ENCODE assay signal across 9 cellular contexts in genomic region chr17:5526821-5527598, GRCh38. TPM values are rescaled to one million over a fixed set of nuclear protein-coding genes. Genes with fewer than 3 reads are reported as not detected.
DNase-seq lines count a peak whose midpoint lies in the region; ATAC-seq and TF ChIP-seq lines count a peak whose summit lies in the region.
"Had no signal": no experiment of that assay in that cellular context is flagged by ENCODE, and none has a peak within 500 bp of the region (broad histone marks: within the 10 kb centered on the region; RNA-seq: fewer than 3 reads in every experiment).

No MANE protein-coding gene starts in this region.

- peak overlapping the region in 1 of 2 donors; percentile 33 for H3K4me3 Mint-ChIP-seq in activated T-cell treated with anti-CD3 and anti-CD28 coated beads, Interleukin-2, amount 50 U/mL, for 72 hours

- H3K4me1 ChIP-seq in uterus = no peaks in the 10 kb centered on the region
- H3K4me1 ChIP-seq: thyroid gland had no signal

- peaks cover 3 to 4% of the 10 kb centered on the region in 2 donors for H3K36me3 Mint-ChIP-seq in activated T-cell treated with anti-CD3 and anti-CD28 coated beads, Interleukin-2, amount 50 U/mL, for 72 hours (ENCODE audit: insufficient read depth in 2 of 2)

- H3K27ac Mint-ChIP-seq in activated T-cell treated with anti-CD3 and anti-CD28 coated beads, Interleukin-2, amount 50 U/mL, for 72 hours = peak overlapping the region; percentile 67

- H3K36me3 ChIP-seq in uterus = no peaks in the 10 kb centered on the region

- no peaks in the 10 kb centered on the region for H3K27me3 ChIP-seq in uterus
- H3K27me3 ChIP-seq: thyroid gland had no signal

- TF ChIP-seq POLR2A in uterus (IDR thresholded peaks at IDR 0.05) = no peak

- ATAC-seq in activated T-cell treated with anti-CD3 and anti-CD28 coated beads, Interleukin-2, amount 50 U/mL, for 72 hours (replicated peaks in 1 of 2) = peak; percentile 99
- ATAC-seq in GM19397 (IDR thresholded peaks at IDR 0.05; ENCODE audit: unreplicated experiment) = no peak

- DNase-seq in GM12865 (ENCODE audit: low read depth) = peak; percentile 2
- DNase-seq in NCI-H2196 treated with DMSO at 0.1 percent for 48 hours (lab: John Stamatoyannopoulos, UW; ENCODE audit: unreplicated experiment) = peak; percentile 1
- DNase-seq in activated T-cell treated with anti-CD3 and anti-CD28 coated beads, Interleukin-2, amount 50 U/mL, for 72 hours = peak; percentile 74 to 83
- DNase-seq in globus pallidus (ENCODE audit: low spot score) = peak; percentile 90
- DNase-seq in posterior vena cava (ENCODE audit: low spot score) = peak; percentile 86
- DNase-seq in uterus = peak; percentile 74 to 85
- DNase-seq in HuH-7.5 (ENCODE audit: low spot score) = no peak

- intact Hi-C loops in posterior vena cava (cut with DNase I) = no loop called here
- intact Hi-C loops in uterus (cut with DNase I; ENCODE audit: low total_unique reads) = no loop called here

- H3K4me3 ChIP-seq in GM12865 (ENCODE audit: low read depth, low read length) (no peak overlapping the region), uterus (no peak overlapping the region)
- H3K4me3 ChIP-seq: thyroid gland had no signal

- no peaks in the 10 kb centered on the region for H3K27me3 Mint-ChIP-seq in activated T-cell treated with anti-CD3 and anti-CD28 coated beads, Interleukin-2, amount 50 U/mL, for 72 hours (ENCODE audit: low read depth)

- H3K9me3 ChIP-seq in uterus = no peaks in the 10 kb centered on the region
- H3K9me3 ChIP-seq: thyroid gland had no signal

- no peaks in the 10 kb centered on the region for H3K9me3 Mint-ChIP-seq in activated T-cell treated with anti-CD3 and anti-CD28 coated beads, Interleukin-2, amount 50 U/mL, for 72 hours

- peak overlapping the region; percentile 70 to 76 for H3K27ac ChIP-seq in uterus

- TF ChIP-seq CTCF in GM12865 (IDR thresholded peaks at IDR 0.05; ENCODE audit: insufficient read depth, low read depth, low read length, missing control alignments) = no peak
- no peak for TF ChIP-seq CTCF in uterus (IDR thresholded peaks at IDR 0.05)

- H3K4me1 Mint-ChIP-seq in activated T-cell treated with anti-CD3 and anti-CD28 coated beads, Interleukin-2, amount 50 U/mL, for 72 hours (ENCODE audit: low read depth) = peaks cover 18% of the 10 kb centered on the region

RNA-seq across cellular contexts. Expression of gene MIS12, which starts 40.6 kb away (rescaled TPM):
- total RNA-seq in activated T-cell treated with anti-CD3 and anti-CD28 coated beads, Interleukin-2, amount 50 U/mL, for 72 hours = 10 to 100 TPM; 38.6 to 39.6 TPM
- total RNA-seq in posterior vena cava (10 to 100 TPM; 13.5 to 15.0 TPM), uterus (10 to 100 TPM in 2 of 4 donors, 1 to 10 TPM in 2; 5.6 to 39.2 (median 13.4) TPM)

RNA-seq across cellular contexts. Expression of gene DERL2, which starts 41.0 kb away (rescaled TPM):
- total RNA-seq in activated T-cell treated with anti-CD3 and anti-CD28 coated beads, Interleukin-2, amount 50 U/mL, for 72 hours = 10 to 100 TPM; 71.5 to 87.3 TPM
- total RNA-seq in posterior vena cava (10 to 100 TPM; 43.3 to 49.6 TPM), uterus (10 to 100 TPM; 10.2 to 61.4 (median 47.0) TPM)

RNA-seq across cellular contexts. Expression of gene NLRP1, which starts 57.3 kb away (rescaled TPM):
- total RNA-seq in activated T-cell treated with anti-CD3 and anti-CD28 coated beads, Interleukin-2, amount 50 U/mL, for 72 hours = 10 to 100 TPM; 79.0 to 83.9 TPM
- total RNA-seq in posterior vena cava (10 to 100 TPM; 18.1 to 19.6 TPM), uterus (10 to 100 TPM; 13.8 to 78.3 (median 47.0) TPM)

RNA-seq across cellular contexts. Expression of gene DHX33, which starts 58.2 kb away (rescaled TPM):
- total RNA-seq in activated T-cell treated with anti-CD3 and anti-CD28 coated beads, Interleukin-2, amount 50 U/mL, for 72 hours = 10 to 100 TPM; 20.6 to 26.4 TPM
- total RNA-seq in posterior vena cava (1 to 10 TPM; 7.4 to 9.9 TPM), uterus (10 to 100 TPM in 2 of 4 donors, 1 to 10 TPM in 2; 7.4 to 15.7 (median 11.4) TPM)
